In genomic region chr12:111706145-111706544, GRCh38 we compare ENCODE assay signal across 16 cellular contexts. TPM values are rescaled to one million over a fixed set of nuclear protein-coding genes. Genes with fewer than 3 reads are reported as not detected.
DNase-seq lines count a peak whose midpoint lies in the region; ATAC-seq and TF ChIP-seq lines count a peak whose summit lies in the region.
"Had no signal": no experiment of that assay in that cellular context is flagged by ENCODE, and none has a peak within 500 bp of the region (broad histone marks: within the 10 kb centered on the region; RNA-seq: fewer than 3 reads in every experiment).

No MANE protein-coding gene starts in this region.

- H3K27ac ChIP-seq in adrenal gland (peak overlapping the region in 4 of 5 donors; percentile 31 to 77 (median 48)), subcutaneous abdominal adipose tissue (ENCODE audit: low read depth, low read length) (peak overlapping the region; percentile 77)
- H3K27ac ChIP-seq: A549, C4-2B had no signal

- H3F3A ChIP-seq in Loucy (ENCODE audit: low read depth), result peaks cover 4% of the 10 kb centered on the region; the same call in 1 of the 2 replicates

- no peaks in the 10 kb centered on the region for H4K20me1 ChIP-seq in Loucy (ENCODE audit: insufficient read depth, low read length, poor library complexity, severe bottlenecking)

- CTCF ChIA-PET in HEK293T (lab: Yijun Ruan, JAX), result interaction anchor here (0.8 kb wide), 1 partner anchor 106 kb away, joined by 3 read pairs; no protein-coding TSS in a partner anchor

- intact Hi-C loops in adrenal gland (cut with DNase I), result no loop called here

- H3K4me2 ChIP-seq in Loucy (ENCODE audit: low read depth, low read length, poor library complexity, severe bottlenecking), result peak overlapping the region; percentile 52
- H3K4me2 ChIP-seq: A549 had no signal

- TF ChIP-seq POLR2A in adrenal gland (IDR thresholded peaks at IDR 0.05), result no peak

- ATAC-seq in GM18909 (IDR thresholded peaks at IDR 0.05; ENCODE audit: poor library complexity, unreplicated experiment), result no peak
- ATAC-seq: A549; CD8-positive, alpha-beta T cell had no signal

- H3K4me1 ChIP-seq in Loucy (ENCODE audit: insufficient read depth, low read length, poor library complexity, severe bottlenecking), result peaks cover 16% of the 10 kb centered on the region
- peaks cover 25 to 26% of the 10 kb centered on the region in 2 donors for H3K4me1 ChIP-seq in adrenal gland (replicated peaks in 1 of 2)
- H3K4me1 ChIP-seq in subcutaneous abdominal adipose tissue (ENCODE audit: control insufficient read depth in 5 of 5, insufficient read depth in 5 of 5, low read length in 5 of 5), result peaks cover 0 to 36% (median 16%) of the 10 kb centered on the region in 5 donors
- H3K4me1 ChIP-seq: A549, Caco-2 had no signal

- H3K9me3 ChIP-seq in Loucy (ENCODE audit: insufficient read depth, low read depth, low read length) (no peaks in the 10 kb centered on the region), adrenal gland (replicated peaks in 1 of 3) (no peaks in the 10 kb centered on the region), subcutaneous abdominal adipose tissue (ENCODE audit: control insufficient read depth in 5 of 5, low read length in 5 of 5) (no peaks in the 10 kb centered on the region)
- H3K9me3 ChIP-seq: A549, Caco-2 had no signal

- H3K79me2 ChIP-seq in Loucy (ENCODE audit: insufficient read depth, low read length), result no peaks in the 10 kb centered on the region

- H3K4me3 ChIP-seq in Loucy (ENCODE audit: low read length, poor library complexity, severe bottlenecking) (no peak overlapping the region), adrenal gland (no peak overlapping the region), subcutaneous abdominal adipose tissue (ENCODE audit: low read depth in 1 of 5, low read length in 5 of 5) (no peak overlapping the region)
- H3K4me3 ChIP-seq: A549; BLaER1 treated with 17β-estradiol and CSF1 and Interleukin-3, amounts not matched to agents 10 nM and 100 nM had no signal

- WGBS in adrenal gland, 4 donors, result 89 to 93% (median 91%) methylated on average over 6 of the region's 6 CpGs

- POLR2A ChIA-PET in HEK293T (lab: Yijun Ruan, JAX), result no interaction called here

- H2AFZ ChIP-seq in Loucy (ENCODE audit: low read length), result no peak overlapping the region

- H3K9me2 ChIP-seq in Loucy (replicated peaks; ENCODE audit: low read depth, low read length), result no peaks in the 10 kb centered on the region

- no peak for TF ChIP-seq CTCF in Loucy (conservative IDR thresholded peaks at IDR 0.05; ENCODE audit: low read length)
- TF ChIP-seq CTCF in adrenal gland (IDR thresholded peaks at IDR 0.05), result no peak

- H3K9ac ChIP-seq in Loucy (ENCODE audit: low read depth, low read length, poor library complexity, severe bottlenecking) (no peak overlapping the region), subcutaneous abdominal adipose tissue (ENCODE audit: low read length in 5 of 5) (peak overlapping the region in 1 of 5 donors; percentile 3)

- no peaks in the 10 kb centered on the region for H3K36me3 ChIP-seq in Loucy (ENCODE audit: insufficient read depth, low read length)
- peaks cover 0 to 48% of the 10 kb centered on the region in 2 donors for H3K36me3 ChIP-seq in adrenal gland (replicated peaks in 1 of 2)
- H3K36me3 ChIP-seq in subcutaneous abdominal adipose tissue (ENCODE audit: control insufficient read depth in 5 of 5, insufficient read depth in 5 of 5, low read length in 5 of 5), result peaks cover 5 to 71% (median 46%) of the 10 kb centered on the region in 5 donors

- DNase-seq in HEK293T (ENCODE audit: extremely low spot score), result no peak
- DNase-seq in adrenal gland, result no peak
- DNase-seq in NCI-H526 treated with DMSO at 0.1 percent for 48 hours (lab: John Stamatoyannopoulos, UW), result no peak
- DNase-seq in NCI-H2107 (lab: John Stamatoyannopoulos, UW), result no peak
- DNase-seq: AML-193; Caco-2; Calu3; CD4-positive, alpha-beta T cell; CD8-positive, alpha-beta T cell; DMS79 treated with DMSO at 0.1 percent for 48 hours had no signal

- no peaks in the 10 kb centered on the region for H3K27me3 ChIP-seq in Loucy (ENCODE audit: insufficient read depth, low read length, poor library complexity, severe bottlenecking)
- H3K27me3 ChIP-seq in adrenal gland, result no peaks in the 10 kb centered on the region
- no peaks in the 10 kb centered on the region for H3K27me3 ChIP-seq in subcutaneous abdominal adipose tissue (ENCODE audit: control insufficient read depth in 5 of 5, insufficient read depth in 4 of 5, low read length in 5 of 5)
- H3K27me3 ChIP-seq: BLaER1 treated with 17β-estradiol and CSF1 and Interleukin-3, amounts not matched to agents 10 nM and 100 nM had no signal

TF ChIP-seq in HEK293T, 16 proteins besides CTCF, POLR2A, EP300 and RAD21:
- no peak for TF ChIP-seq SP1 (IDR thresholded peaks at IDR 0.05)
- TF ChIP-seq PKNOX1 (IDR thresholded peaks at IDR 0.05), result peak; percentile 51
- no peak for TF ChIP-seq ELF4 (IDR thresholded peaks at IDR 0.05)
- no peak for TF ChIP-seq LEF1 (IDR thresholded peaks at IDR 0.05; ENCODE audit: borderline replicate concordance)
- no peak for TF ChIP-seq CTBP1 (IDR thresholded peaks at IDR 0.05; ENCODE audit: borderline replicate concordance)
- no peak for TF ChIP-seq FOXK2 (IDR thresholded peaks at IDR 0.05)

RNA-seq across cellular contexts. Expression of gene ACAD10, which starts 20.3 kb away (rescaled TPM):
- total RNA-seq in adrenal gland, result 10 to 100 TPM; 22.0 to 65.5 (median 43.6) TPM
- polyA plus RNA-seq in adrenal gland, result 10 to 100 TPM; 14.7 to 57.0 (median 31.0) TPM

RNA-seq across cellular contexts. Expression of gene BRAP, which starts 20.4 kb away (rescaled TPM):
- 10 to 100 TPM; 13.6 to 25.3 (median 20.4) TPM for total RNA-seq in adrenal gland
- 10 to 100 TPM in 2 of 3 donors, 1 to 10 TPM in 1; 8.6 to 31.0 (median 10.7) TPM for polyA plus RNA-seq in adrenal gland
